In genomic region chr9:125603478-125604021, GRCh38 we compare ENCODE assay signal across 15 cellular contexts.
DNase-seq lines count a peak whose midpoint lies in the region; ATAC-seq and TF ChIP-seq lines count a peak whose summit lies in the region.
"Had no signal": no experiment of that assay in that cellular context is flagged by ENCODE, and none has a peak within 500 bp of the region (broad histone marks: within the 10 kb centered on the region; RNA-seq: fewer than 3 reads in every experiment).

No MANE protein-coding gene starts in this region.

- peak in 1 of 2 experiments; percentile 72; a peak in 2 of 4 replicates for TF ChIP-seq EP300 in SK-N-SH (IDR thresholded peaks at IDR 0.05; ENCODE audit: borderline replicate concordance in 1 of 2, low read depth in 1 of 2, low read length in 1 of 2)

- H3F3A ChIP-seq in SK-N-SH (replicated peaks; ENCODE audit: insufficient read depth): no peaks in the 10 kb centered on the region

- H2BK120ac ChIP-seq in mesenchymal stem cell (ENCODE audit: low read depth, low read length): no peak overlapping the region

- H3K23ac ChIP-seq in mesenchymal stem cell (ENCODE audit: low read length in 2 of 2): no peak overlapping the region

- no peak; the same call in 1 of the 2 replicates for TF ChIP-seq RAD21 in SK-N-SH (IDR thresholded peaks at IDR 0.05; ENCODE audit: low read length)

- H2AK5ac ChIP-seq in mesenchymal stem cell (ENCODE audit: low read length, severe bottlenecking): no peak overlapping the region

- H2AFZ ChIP-seq in SK-N-SH (ENCODE audit: low read depth) (no peak overlapping the region), mesenchymal stem cell (ENCODE audit: low read depth, low read length) (no peak overlapping the region)

- H3K4me3 ChIP-seq in SK-N-SH (ENCODE audit: low read depth in 2 of 2, low read length in 1 of 2) (no peak overlapping the region), colonic mucosa (no peak overlapping the region), mesenchymal stem cell (ENCODE audit: insufficient read depth in 1 of 2, low read depth in 1 of 2, low read length in 2 of 2) (no peak overlapping the region)
- H3K4me3 ChIP-seq: BLaER1 treated with 17β-estradiol and CSF1 and Interleukin-3, amounts not matched to agents 10 nM and 100 nM had no signal

- DNase-seq in SK-N-SH: peak; percentile 33
- DNase-seq in colonic mucosa: peak; percentile 49
- no peak for DNase-seq in mesenchymal stem cell
- DNase-seq in NCI-H2227 treated with DMSO at 0.1 percent for 48 hours (lab: John Stamatoyannopoulos, UW): no peak
- no peak for DNase-seq in RWPE1 (ENCODE audit: low spot score)
- DNase-seq in GOT3 (lab: John Stamatoyannopoulos, UW): no peak
- DNase-seq: AML-193; Calu3; CD4-positive, CD25-positive, alpha-beta regulatory T cell; H7; IMR-90 had no signal

- H3K4me2 ChIP-seq in SK-N-SH: no peak overlapping the region
- H3K4me2 ChIP-seq in mesenchymal stem cell (ENCODE audit: low read length, poor library complexity, severe bottlenecking): no peak overlapping the region
- H3K4me2 ChIP-seq: BLaER1 treated with 17β-estradiol and CSF1 and Interleukin-3, amounts not matched to agents 10 nM and 100 nM had no signal

- H3K9me2 ChIP-seq in SK-N-SH: no peaks in the 10 kb centered on the region

- H3K27me3 ChIP-seq in SK-N-SH (ENCODE audit: insufficient read depth): no peaks in the 10 kb centered on the region
- no peaks in the 10 kb centered on the region for H3K27me3 ChIP-seq in colonic mucosa
- no peaks in the 10 kb centered on the region for H3K27me3 ChIP-seq in mesenchymal stem cell (ENCODE audit: control insufficient read depth in 1 of 2, insufficient read depth in 1 of 2, low read length in 2 of 2)
- H3K27me3 ChIP-seq: BLaER1 treated with 17β-estradiol and CSF1 and Interleukin-3, amounts not matched to agents 10 nM and 100 nM had no signal

- TF ChIP-seq CTCF in SK-N-SH (IDR thresholded peaks at IDR 0.05) (no peak), colonic mucosa (IDR thresholded peaks at IDR 0.05) (no peak), RWPE1 (conservative IDR thresholded peaks at IDR 0.05; ENCODE audit: low read depth) (no peak)

- H4K20me1 ChIP-seq in SK-N-SH (ENCODE audit: insufficient read depth): peaks cover 13% of the 10 kb centered on the region; the same call in 1 of the 2 replicates

- H2BK5ac ChIP-seq in mesenchymal stem cell (ENCODE audit: low read depth, low read length, poor library complexity, severe bottlenecking): peak overlapping the region; percentile 39

- no peak overlapping the region for H3K18ac ChIP-seq in mesenchymal stem cell (ENCODE audit: low read depth in 1 of 2, low read length in 2 of 2)

- H3K36me3 ChIP-seq in SK-N-SH (replicated peaks in 1 of 2; ENCODE audit: control insufficient read depth in 1 of 2, insufficient read depth in 2 of 2, low read length in 1 of 2): no peaks in the 10 kb centered on the region
- H3K36me3 ChIP-seq in colonic mucosa: no peaks in the 10 kb centered on the region
- H3K36me3 ChIP-seq in mesenchymal stem cell (ENCODE audit: control insufficient read depth in 1 of 2, insufficient read depth in 2 of 2, low read depth in 1 of 2, low read length in 2 of 2): peaks cover 0 to 3% of the 10 kb centered on the region in 2 experiments

- H2BK12ac ChIP-seq in mesenchymal stem cell (ENCODE audit: low read length in 2 of 2): no peak overlapping the region

- H4K8ac ChIP-seq in mesenchymal stem cell (ENCODE audit: low read length): no peak overlapping the region

- CTCF ChIA-PET in SK-N-SH (lab: Yijun Ruan, JAX) (interaction anchor here (1.2 to 1.4 kb wide), 2 partner anchors 45 to 196 kb away, joined by 3 to 5 read pairs; no protein-coding TSS in a partner anchor), RWPE1 (lab: Yijun Ruan, JAX) (interaction anchor here (0.7 kb wide), 1 partner anchor 54 kb away, joined by 3 read pairs; no protein-coding TSS in a partner anchor)

- POLR2A ChIA-PET in SK-N-SH (lab: Yijun Ruan, JAX) (no interaction called here), RWPE1 (lab: Yijun Ruan, JAX; ENCODE audit: low non-redundant PET) (no interaction called here)

- peaks cover 33% of the 10 kb centered on the region for H3K79me1 ChIP-seq in mesenchymal stem cell (replicated peaks; ENCODE audit: low read length, poor library complexity, severe bottlenecking)

- H4K91ac ChIP-seq in mesenchymal stem cell (ENCODE audit: low read length): no peak overlapping the region

- no peak overlapping the region for H2BK15ac ChIP-seq in mesenchymal stem cell (ENCODE audit: low read depth, poor library complexity, severe bottlenecking)

- H3K9me3 ChIP-seq in SK-N-SH: no peaks in the 10 kb centered on the region
- no peaks in the 10 kb centered on the region for H3K9me3 ChIP-seq in colonic mucosa
- no peaks in the 10 kb centered on the region for H3K9me3 ChIP-seq in mesenchymal stem cell (ENCODE audit: control insufficient read depth, low read length)

- no peak overlapping the region for H3K14ac ChIP-seq in mesenchymal stem cell (ENCODE audit: low read length in 2 of 2)

- ATAC-seq in SK-N-SH treated with all-trans-retinoic acid at 6 μM for 48 hours (no peak), GM18861 (IDR thresholded peaks at IDR 0.05; ENCODE audit: unreplicated experiment) (no peak)

- WGBS in SK-N-SH (ENCODE audit: low lambda C conversion rate): 69% methylated on average over 4 of the region's 4 CpGs
- 93% methylated on average over 3 of the region's 4 CpGs for whole genome bisulfite sequencing in mesenchymal stem cell

- peak overlapping the region in 1 of 2 experiments; percentile 49 for H3K4ac ChIP-seq in mesenchymal stem cell (ENCODE audit: low read depth in 1 of 2, low read length in 2 of 2)

- H3K4me1 ChIP-seq in SK-N-SH (ENCODE audit: control insufficient read depth in 1 of 2, insufficient read depth in 2 of 2, low read depth in 1 of 2, low read length in 1 of 2) (peaks cover 0 to 27% of the 10 kb centered on the region in 2 experiments; a peak in 2 of 4 replicates), colonic mucosa (no peaks in the 10 kb centered on the region), mesenchymal stem cell (ENCODE audit: control insufficient read depth, insufficient read depth, low read depth, low read length) (peaks cover 2% of the 10 kb centered on the region)

- intact Hi-C loops in colonic mucosa (cut with DNase I): no loop called here

- H3K27ac ChIP-seq in SK-N-SH (ENCODE audit: low read depth in 2 of 2, low read length in 1 of 2) (peak overlapping the region in 1 of 2 experiments; percentile 88; a peak in 2 of 4 replicates), colonic mucosa (no peak overlapping the region), mesenchymal stem cell (ENCODE audit: low read length, poor library complexity, severe bottlenecking) (no peak overlapping the region), RWPE1 (no peak overlapping the region)
- H3K27ac ChIP-seq: 22Rv1; BLaER1 treated with 17β-estradiol and CSF1 and Interleukin-3, amounts not matched to agents 10 nM and 100 nM had no signal

- H3K9ac ChIP-seq in SK-N-SH (no peak overlapping the region), colonic mucosa (ENCODE audit: low read depth in 2 of 2, low read length in 2 of 2) (no peak overlapping the region), mesenchymal stem cell (ENCODE audit: low read length) (no peak overlapping the region)
- H3K9ac ChIP-seq: BLaER1 treated with 17β-estradiol and CSF1 and Interleukin-3, amounts not matched to agents 10 nM and 100 nM had no signal

- peaks cover 70% of the 10 kb centered on the region for H3K79me2 ChIP-seq in SK-N-SH (ENCODE audit: insufficient read depth)

TF ChIP-seq in SK-N-SH, 30 proteins besides CTCF, POLR2A, EP300 and RAD21 (continues in another document):
- TF ChIP-seq TCF12 (IDR thresholded peaks at IDR 0.05): no peak
- no peak for TF ChIP-seq GABPA (IDR thresholded peaks at IDR 0.05; ENCODE audit: low read depth)
- TF ChIP-seq, protein P1, sequence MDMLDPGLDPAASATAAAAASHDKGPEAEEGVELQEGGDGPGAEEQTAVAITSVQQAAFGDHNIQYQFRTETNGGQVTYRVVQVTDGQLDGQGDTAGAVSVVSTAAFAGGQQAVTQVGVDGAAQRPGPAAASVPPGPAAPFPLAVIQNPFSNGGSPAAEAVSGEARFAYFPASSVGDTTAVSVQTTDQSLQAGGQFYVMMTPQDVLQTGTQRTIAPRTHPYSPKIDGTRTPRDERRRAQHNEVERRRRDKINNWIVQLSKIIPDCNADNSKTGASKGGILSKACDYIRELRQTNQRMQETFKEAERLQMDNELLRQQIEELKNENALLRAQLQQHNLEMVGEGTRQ (IDR thresholded peaks at IDR 0.05; ENCODE audit: borderline replicate concordance, low read depth, low read length): no peak

TF ChIP-seq in SK-N-SH treated with all-trans-retinoic acid at 6 μM for 48 hours, 23 proteins besides CTCF, POLR2A, EP300 and RAD21 (continues in another document):
- TF ChIP-seq TSHZ2 (CRISPR knock-in tag; IDR thresholded peaks at IDR 0.05) (no peak), RARB (CRISPR knock-in tag; IDR thresholded peaks at IDR 0.05) (no peak), ARNTL (CRISPR knock-in tag; IDR thresholded peaks at IDR 0.05; ENCODE audit: borderline replicate concordance, low read depth) (no peak), SNAI2 (CRISPR knock-in tag; IDR thresholded peaks at IDR 0.05) (no peak), ZNF565 (CRISPR knock-in tag; conservative IDR thresholded peaks at IDR 0.05; ENCODE audit: low read depth) (no peak), ESRRG (CRISPR knock-in tag; IDR thresholded peaks at IDR 0.05) (no peak), TCF4 (CRISPR knock-in tag; IDR thresholded peaks at IDR 0.05; ENCODE audit: borderline replicate concordance) (no peak), BACH2 (CRISPR knock-in tag; IDR thresholded peaks at IDR 0.05; ENCODE audit: borderline replicate concordance) (no peak), OSR1 (CRISPR knock-in tag; IDR thresholded peaks at IDR 0.05) (no peak)

Comparison
In these comparisons a context has a peak if more than half of its experiments do, and no peak if none do; other contexts are left out.
1. DNase-seq: peak in SK-N-SH (single experiment) and colonic mucosa (single experiment); none in mesenchymal stem cell (single experiment), NCI-H2227 treated with DMSO at 0.1 percent for 48 hours (single experiment), RWPE1 (single experiment) and GOT3 (single experiment).